Comparison of ENCODE assay signal across 18 cellular contexts in genomic region chr1:185409345-185409744, GRCh38.
DNase-seq lines count a peak whose midpoint lies in the region; ATAC-seq, FAIRE-seq and TF ChIP-seq lines count a peak whose summit lies in the region.
"Had no signal": no experiment of that assay in that cellular context is flagged by ENCODE, and none has a peak within 500 bp of the region (broad histone marks: within the 10 kb centered on the region; RNA-seq: fewer than 3 reads in every experiment).

No MANE protein-coding gene starts in this region.

- intact Hi-C loops in mammary epithelial cell (cut with micrococcal nuclease), result loop anchor here (10.0 kb wide), 2 partner anchors 225 to 265 kb away; no protein-coding TSS in a partner anchor
- intact Hi-C loops in breast epithelium (cut with DNase I; ENCODE audit: low total_unique reads), result no loop called here
- intact Hi-C loops in K562 (cut with micrococcal nuclease), result no loop called here
- intact Hi-C loops in heart right ventricle (cut with DNase I), result loop anchor here in 1 of 10 donors (10.0 kb wide), 1 partner anchor 55 kb away; no protein-coding TSS in a partner anchor

- H3K9me3 ChIP-seq in mammary epithelial cell (replicated peaks; ENCODE audit: insufficient read depth, low read length), result peaks cover 5% of the 10 kb centered on the region
- no peaks in the 10 kb centered on the region for H3K9me3 ChIP-seq in breast epithelium
- 0 out of 2 replicates have a peak, but pooled peaks cover 2% of the 10 kb centered on the region for H3K9me3 ChIP-seq in K562 (replicated peaks; ENCODE audit: control insufficient read depth, insufficient read depth, low read depth, low read length)
- peaks cover 0 to 4% (median 0%) of the 10 kb centered on the region in 11 donors for H3K9me3 ChIP-seq in heart right ventricle
- H3K9me3 ChIP-seq: A549 had no signal

- peaks cover 35% of the 10 kb centered on the region for H3K4me1 Mint-ChIP-seq in stimulated activated memory B cell treated with anti-CD40 and anti-IgM and Interleukin-4, amounts not matched to agents 10 μg/mL and 1 μg/mL and 100 μg/mL, for 72 hours
- peaks cover 7% of the 10 kb centered on the region for H3K4me1 Mint-ChIP-seq in activated T-helper 17 cell treated with anti-CD3 and anti-CD28 coated beads, Interleukin-2, amount 50 U/mL, for 72 hours

- CTCF ChIA-PET in mammary epithelial cell (lab: Charles Lee; ENCODE audit: low non-redundant PET), result no interaction called here
- CTCF ChIA-PET in K562 (lab: Yijun Ruan, JAX; ENCODE audit: low intra/inter-chr PET ratio), result no interaction called here

- H3K36me3 ChIP-seq in mammary epithelial cell (ENCODE audit: insufficient read depth, low read length), result no peaks in the 10 kb centered on the region
- H3K36me3 ChIP-seq in breast epithelium, result no peaks in the 10 kb centered on the region
- H3K36me3 ChIP-seq in K562 (ENCODE audit: control insufficient read depth, insufficient read depth, low read length), result no peaks in the 10 kb centered on the region
- H3K36me3 ChIP-seq in heart right ventricle, result no peaks in the 10 kb centered on the region
- H3K36me3 ChIP-seq: BLaER1 treated with 17β-estradiol and CSF1 and Interleukin-3, amounts not matched to agents 10 nM and 100 nM had no signal

- H3K27ac ChIP-seq in mammary epithelial cell (ENCODE audit: insufficient read depth, low read depth, low read length) (peak overlapping the region; percentile 66), breast epithelium (no peak overlapping the region), K562 (ENCODE audit: extremely low read depth, low read depth, low read length) (no peak overlapping the region), heart right ventricle (no peak overlapping the region)
- H3K27ac ChIP-seq: SK-N-MC had no signal

- H2AFZ ChIP-seq in mammary epithelial cell (ENCODE audit: low read depth, low read length), result peak overlapping the region; percentile 70
- no peak overlapping the region for H2AFZ ChIP-seq in K562 (ENCODE audit: low read depth, low read length)

- no peaks in the 10 kb centered on the region for H3K9me1 ChIP-seq in K562 (ENCODE audit: control insufficient read depth, insufficient read depth, low read length)

- H3K4me1 ChIP-seq in mammary epithelial cell (ENCODE audit: insufficient read depth, low read length) (peaks cover 48% of the 10 kb centered on the region), breast epithelium (no peaks in the 10 kb centered on the region), K562 (replicated peaks in 1 of 2; ENCODE audit: control insufficient read depth in 2 of 2, insufficient read depth in 2 of 2, low read length in 2 of 2) (0 out of 5 replicates have a peak, but pooled peaks cover 0 to under 1% of the 10 kb centered on the region in 2 experiments), heart right ventricle (peaks cover 0 to 25% (median 0%) of the 10 kb centered on the region in 9 donors)

- H3K27me3 ChIP-seq in mammary epithelial cell (ENCODE audit: insufficient read depth, low read length) (no peaks in the 10 kb centered on the region), breast epithelium (no peaks in the 10 kb centered on the region), K562 (ENCODE audit: control insufficient read depth in 2 of 2, insufficient read depth in 2 of 2, low read length in 2 of 2) (peaks cover 2 to 7% of the 10 kb centered on the region in 2 experiments; a peak in 4 of 5 replicates), heart right ventricle (no peaks in the 10 kb centered on the region)
- H3K27me3 ChIP-seq: BLaER1 treated with 17β-estradiol and CSF1 and Interleukin-3, amounts not matched to agents 10 nM and 100 nM had no signal

- H3K9ac ChIP-seq in mammary epithelial cell (ENCODE audit: insufficient read depth, low read length), result no peak overlapping the region
- H3K9ac ChIP-seq in K562 (ENCODE audit: insufficient read depth in 1 of 2, low read depth in 2 of 2, low read length in 2 of 2), result no peak overlapping the region
- H3K9ac ChIP-seq: BLaER1 treated with 17β-estradiol and CSF1 and Interleukin-3, amounts not matched to agents 10 nM and 100 nM had no signal

- H3K4me3 ChIP-seq in mammary epithelial cell (replicated peaks in 1 of 3; ENCODE audit: insufficient read depth in 1 of 3, low read depth in 2 of 3, low read length in 3 of 3) (no peak overlapping the region), breast epithelium (no peak overlapping the region), K562 (no peak overlapping the region), heart right ventricle (no peak overlapping the region)
- H3K4me3 ChIP-seq: A549; BLaER1 treated with 17β-estradiol and CSF1 and Interleukin-3, amounts not matched to agents 10 nM and 100 nM; SK-N-MC had no signal

- no peak for TF ChIP-seq EP300 in K562 (IDR thresholded peaks at IDR 0.05; ENCODE audit: low read length)

- H3K9me3 Mint-ChIP-seq in stimulated activated memory B cell treated with anti-CD40 and anti-IgM and Interleukin-4, amounts not matched to agents 10 μg/mL and 1 μg/mL and 100 μg/mL, for 72 hours, result no peaks in the 10 kb centered on the region
- H3K9me3 Mint-ChIP-seq in activated T-helper 17 cell treated with anti-CD3 and anti-CD28 coated beads, Interleukin-2, amount 50 U/mL, for 72 hours, result no peaks in the 10 kb centered on the region

- no peak overlapping the region for H3K4me3 Mint-ChIP-seq in stimulated activated memory B cell treated with anti-CD40 and anti-IgM and Interleukin-4, amounts not matched to agents 10 μg/mL and 1 μg/mL and 100 μg/mL, for 72 hours
- no peak overlapping the region for H3K4me3 Mint-ChIP-seq in activated T-helper 17 cell treated with anti-CD3 and anti-CD28 coated beads, Interleukin-2, amount 50 U/mL, for 72 hours
- H3K4me3 Mint-ChIP-seq: CD8-positive, alpha-beta memory T cell had no signal

- BruUV-seq in mammary epithelial cell (replicated peaks; lab: Mats Ljungman, UMichigan), result no TSS peak
- BruUV-seq in K562 (replicated peaks; lab: Mats Ljungman, UMichigan), result no TSS peak

- no peak for TF ChIP-seq RAD21 in K562 (CRISPR knock-in tag; conservative IDR thresholded peaks at IDR 0.05 in 1 of 2, IDR thresholded peaks at IDR 0.05 in 1 of 2)

- in situ Hi-C loops in mammary epithelial cell (cut with MboI; ENCODE audit: low sequenced_read_pairs in 2 of 2), result no loop called here
- in situ Hi-C loops in K562 (cut with MboI), result no loop called here

- no peak for FAIRE-seq in K562 (lab: Jason Lieb, UNC)

- 48% methylated on average over 4 of the region's 4 CpGs for WGBS in mammary epithelial cell (ENCODE audit: low coverage, missing lambda C conversion rate)
- WGBS in K562 (ENCODE audit: insufficient coverage, low coverage, missing lambda C conversion rate), result 2% methylated on average over 4 of the region's 4 CpGs
- 91 to 96% methylated on average over 4 of the region's 4 CpGs for WGBS in heart right ventricle, 2 donors

- H4K20me1 ChIP-seq in mammary epithelial cell (ENCODE audit: insufficient read depth, low read length) (no peaks in the 10 kb centered on the region), K562 (replicated peaks; ENCODE audit: control insufficient read depth, insufficient read depth, low read length) (no peaks in the 10 kb centered on the region)
- H4K20me1 ChIP-seq: BLaER1 treated with 17β-estradiol and CSF1 and Interleukin-3, amounts not matched to agents 10 nM and 100 nM had no signal

- H3K79me2 ChIP-seq in mammary epithelial cell (ENCODE audit: insufficient read depth, low read length) (no peaks in the 10 kb centered on the region), K562 (ENCODE audit: control insufficient read depth, insufficient read depth, low read length) (no peaks in the 10 kb centered on the region)

- POLR2A ChIA-PET in K562 (lab: Yijun Ruan, JAX), result no interaction called here

- dilution Hi-C loops in mammary epithelial cell (cut with HindIII; ENCODE audit: low sequenced_read_pairs), result no loop called here

- TF ChIP-seq POLR2A in breast epithelium (IDR thresholded peaks at IDR 0.05) (no peak), K562 (conservative IDR thresholded peaks at IDR 0.05) (no peak)

- H3K27ac Mint-ChIP-seq in stimulated activated memory B cell treated with anti-CD40 and anti-IgM and Interleukin-4, amounts not matched to agents 10 μg/mL and 1 μg/mL and 100 μg/mL, for 72 hours, result peak overlapping the region; percentile 66
- no peak overlapping the region for H3K27ac Mint-ChIP-seq in activated T-helper 17 cell treated with anti-CD3 and anti-CD28 coated beads, Interleukin-2, amount 50 U/mL, for 72 hours
- H3K27ac Mint-ChIP-seq: CD8-positive, alpha-beta memory T cell had no signal

- no peak for DNase-seq in mammary epithelial cell
- no peak for DNase-seq in breast epithelium (ENCODE audit: low spot score in 2 of 2)
- peak; percentile 5 for DNase-seq in NAMALWA (ENCODE audit: low spot score)
- peak in 1 of 4 experiments; percentile 18 for DNase-seq in K562 (ENCODE audit: extremely low read depth in 1 of 4, low spot score in 3 of 4)
- no peak for DNase-seq in heart right ventricle
- DNase-seq in activated CD4-positive, alpha-beta T cell treated with anti-CD3 and anti-CD28 coated beads for 1 hour, result no peak
- DNase-seq: CD8-positive, alpha-beta memory T cell; DMS79; KBM-7; NCI-H1417; NCI-H1930; NCI-H2171; Right ventricle myocardium superior had no signal

- peaks cover 7% of the 10 kb centered on the region for H3K27me3 Mint-ChIP-seq in stimulated activated memory B cell treated with anti-CD40 and anti-IgM and Interleukin-4, amounts not matched to agents 10 μg/mL and 1 μg/mL and 100 μg/mL, for 72 hours
- no peaks in the 10 kb centered on the region for H3K27me3 Mint-ChIP-seq in activated T-helper 17 cell treated with anti-CD3 and anti-CD28 coated beads, Interleukin-2, amount 50 U/mL, for 72 hours

- no peaks in the 10 kb centered on the region for H3K36me3 Mint-ChIP-seq in stimulated activated memory B cell treated with anti-CD40 and anti-IgM and Interleukin-4, amounts not matched to agents 10 μg/mL and 1 μg/mL and 100 μg/mL, for 72 hours
- no peaks in the 10 kb centered on the region for H3K36me3 Mint-ChIP-seq in activated T-helper 17 cell treated with anti-CD3 and anti-CD28 coated beads, Interleukin-2, amount 50 U/mL, for 72 hours (ENCODE audit: low read depth)

- TF ChIP-seq CTCF in mammary epithelial cell (conservative IDR thresholded peaks at IDR 0.05 in 1 of 2, IDR thresholded peaks at IDR 0.05 in 1 of 2; ENCODE audit: extremely low read depth in 1 of 2, insufficient read depth in 1 of 2, low read depth in 1 of 2, low read length in 2 of 2) (peak in 1 of 2 donors; percentile 3), breast epithelium (IDR thresholded peaks at IDR 0.05) (no peak), K562 (IDR thresholded peaks at IDR 0.05 in 2 of 3, conservative IDR thresholded peaks at IDR 0.05 in 1 of 3; ENCODE audit: insufficient read depth in 2 of 3, low read depth in 1 of 3, low read length in 3 of 3) (no peak), heart right ventricle (IDR thresholded peaks at IDR 0.05) (no peak)

- peak overlapping the region; percentile 14 for H3K4me2 ChIP-seq in mammary epithelial cell (ENCODE audit: insufficient read depth, low read depth, low read length)
- H3K4me2 ChIP-seq in K562 (ENCODE audit: insufficient read depth, low read length), result no peak overlapping the region

- ATAC-seq in K562 (peak; percentile 36; the same call in 1 of the 3 replicates), heart right ventricle (no peak)
- no peak for ATAC-seq in stimulated activated memory B cell treated with anti-CD40 and anti-IgM and Interleukin-4, amounts not matched to agents 10 μg/mL and 1 μg/mL and 100 μg/mL, for 72 hours
- no peak for ATAC-seq in activated T-helper 17 cell treated with anti-CD3 and anti-CD28 coated beads, Interleukin-2, amount 50 U/mL, for 72 hours (replicated peaks)
